2 cellular contexts compared by ENCODE assay signal in genomic region chr18:10006261-10006903, GRCh38.
TF ChIP-seq lines count a peak whose summit lies in the region.

No MANE protein-coding gene starts in this region.

TF ChIP-seq in GM23338, 12 proteins besides CTCF, POLR2A, EP300 and RAD21 (continued from another document):
- TF ChIP-seq REST (IDR thresholded peaks at IDR 0.05; ENCODE audit: unreplicated experiment), result no peak
- no peak for TF ChIP-seq ZNF462 (CRISPR knock-in tag; IDR thresholded peaks at IDR 0.05)
- no peak for TF ChIP-seq EZH2phosphoT487 (IDR thresholded peaks at IDR 0.05; ENCODE audit: unreplicated experiment)
- TF ChIP-seq CREB1 (CRISPR knock-in tag; IDR thresholded peaks at IDR 0.05; ENCODE audit: low read depth), result no peak
- TF ChIP-seq POLR2AphosphoS5 (IDR thresholded peaks at IDR 0.05; ENCODE audit: low read depth), result no peak
- no peak for TF ChIP-seq ZNF331 (CRISPR knock-in tag; IDR thresholded peaks at IDR 0.05; ENCODE audit: low read depth)

TF ChIP-seq in H1, 55 proteins besides CTCF, POLR2A, EP300 and RAD21 (continued from another document):
- TF ChIP-seq CHD7 (IDR thresholded peaks at IDR 0.05; ENCODE audit: insufficient replicate concordance, low read length) (no peak), ASH2L (IDR thresholded peaks at IDR 0.05; ENCODE audit: low read length) (no peak), RBBP5 (IDR thresholded peaks at IDR 0.05; ENCODE audit: borderline replicate concordance, low read depth, low read length) (no peak), CREB1 (IDR thresholded peaks at IDR 0.05) (no peak), RNF2 (IDR thresholded peaks at IDR 0.05; ENCODE audit: borderline replicate concordance, low read depth, low read length, missing control alignments, poor library complexity, severe bottlenecking) (no peak), GABPA (IDR thresholded peaks at IDR 0.05; ENCODE audit: borderline replicate concordance, insufficient read depth, low read length) (no peak), SAP30 (IDR thresholded peaks at IDR 0.05; ENCODE audit: insufficient read depth, insufficient replicate concordance, low read length) (no peak), RFX5 (IDR thresholded peaks at IDR 0.05; ENCODE audit: borderline replicate concordance, low read depth, low read length) (no peak), EZH2 (IDR thresholded peaks at IDR 0.05; ENCODE audit: low read depth, low read length, severe bottlenecking) (no peak), SP1 (IDR thresholded peaks at IDR 0.05; ENCODE audit: low read depth, low read length) (no peak), TEAD4 (IDR thresholded peaks at IDR 0.05; ENCODE audit: low read depth, low read length) (no peak), KDM4A (IDR thresholded peaks at IDR 0.05; ENCODE audit: low read depth, low read length, severe bottlenecking) (no peak), POU5F1 (IDR thresholded peaks at IDR 0.05; ENCODE audit: low read depth, low read length) (no peak), SP2 (IDR thresholded peaks at IDR 0.05; ENCODE audit: low read length) (no peak), KDM5A (IDR thresholded peaks at IDR 0.05; ENCODE audit: low read length) (no peak), EGR1 (IDR thresholded peaks at IDR 0.05; ENCODE audit: borderline replicate concordance, low read depth, low read length) (no peak), NRF1 (IDR thresholded peaks at IDR 0.05; ENCODE audit: low read depth, low read length) (no peak)
